8 cellular contexts compared by ENCODE assay signal in the genomic region with DNA sequence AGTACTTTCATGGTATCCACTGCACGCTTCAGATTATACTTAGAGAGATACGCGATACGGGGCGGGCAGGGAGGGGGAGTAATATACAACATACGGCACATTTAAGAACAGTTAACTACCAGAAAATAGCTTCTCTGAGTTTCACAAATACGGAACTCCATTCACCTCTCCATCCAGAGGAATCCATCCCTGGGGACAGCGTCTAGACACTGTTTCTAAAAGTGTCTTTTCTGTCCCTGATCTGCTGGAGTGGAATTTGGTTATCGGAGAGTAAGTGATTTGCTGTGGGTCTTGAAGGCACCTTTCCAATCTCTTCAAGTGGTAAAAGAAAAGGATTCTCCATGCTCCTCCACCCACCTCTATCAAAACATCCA. TPM values are rescaled to one million over a fixed set of nuclear protein-coding genes. Genes with fewer than 3 reads are reported as not detected.
DNase-seq lines count a peak whose midpoint lies in the region; ATAC-seq lines count a peak whose summit lies in the region.

No MANE protein-coding gene starts in this region.

- peaks cover 9% of the 10 kb centered on the region for H3K36me3 Mint-ChIP-seq in T-helper 1 cell treated with Interleukin-12 subunit alpha and Interleukin-12 subunit beta and Interleukin-4 antibody, amounts not matched to agents 30 μg/mL and 1 μg/mL, for 36 hours (ENCODE audit: low read depth)

- no peak overlapping the region for H2AFZ ChIP-seq in mesenchymal stem cell (ENCODE audit: low read depth, low read length)

- H3K27me3 Mint-ChIP-seq in T-helper 1 cell treated with Interleukin-12 subunit alpha and Interleukin-12 subunit beta and Interleukin-4 antibody, amounts not matched to agents 30 μg/mL and 1 μg/mL, for 36 hours (ENCODE audit: low read depth), result no peaks in the 10 kb centered on the region

- H3K4ac ChIP-seq in mesenchymal stem cell (ENCODE audit: low read depth in 1 of 2, low read length in 2 of 2), result no peak overlapping the region

- H3K4me1 ChIP-seq in mesenchymal stem cell (ENCODE audit: control insufficient read depth, insufficient read depth, low read depth, low read length), result peaks cover 3% of the 10 kb centered on the region
- H3K4me1 ChIP-seq in aorta (ENCODE audit: control insufficient read depth in 1 of 2, insufficient read depth in 2 of 2, low read length in 2 of 2), result no peaks in the 10 kb centered on the region

- no peak overlapping the region for H4K8ac ChIP-seq in mesenchymal stem cell (ENCODE audit: low read length)

- H3K9ac ChIP-seq in mesenchymal stem cell (ENCODE audit: low read length), result peak overlapping the region; percentile 92

- H3K36me3 ChIP-seq in mesenchymal stem cell (ENCODE audit: control insufficient read depth in 1 of 2, insufficient read depth in 2 of 2, low read depth in 1 of 2, low read length in 2 of 2) (peaks cover 7 to 33% of the 10 kb centered on the region in 2 experiments), aorta (ENCODE audit: control insufficient read depth in 1 of 2, insufficient read depth in 2 of 2, low read length in 1 of 2) (no peaks in the 10 kb centered on the region)

- peak overlapping the region; percentile 91 for H3K27ac Mint-ChIP-seq in T-helper 1 cell treated with Interleukin-12 subunit alpha and Interleukin-12 subunit beta and Interleukin-4 antibody, amounts not matched to agents 30 μg/mL and 1 μg/mL, for 36 hours

- no peak overlapping the region for H2BK15ac ChIP-seq in mesenchymal stem cell (ENCODE audit: low read depth, poor library complexity, severe bottlenecking)

- H3K27ac ChIP-seq in cingulate gyrus (ENCODE audit: low read depth, low read length), result peak overlapping the region; percentile 88
- peak overlapping the region; percentile 85 for H3K27ac ChIP-seq in mesenchymal stem cell (ENCODE audit: low read length, poor library complexity, severe bottlenecking)
- peak overlapping the region; percentile 10 to 41 for H3K27ac ChIP-seq in aorta (ENCODE audit: low read depth in 1 of 2, low read length in 2 of 2)

- H2BK120ac ChIP-seq in mesenchymal stem cell (ENCODE audit: low read depth, low read length), result no peak overlapping the region

- peak overlapping the region; percentile 83 to 98 for H3K4me3 ChIP-seq in mesenchymal stem cell (ENCODE audit: insufficient read depth in 1 of 2, low read depth in 1 of 2, low read length in 2 of 2)
- peak overlapping the region; percentile 43 to 79 for H3K4me3 ChIP-seq in aorta (ENCODE audit: low read length in 2 of 2)

- no peak overlapping the region for H2BK12ac ChIP-seq in mesenchymal stem cell (ENCODE audit: low read length in 2 of 2)

- no peak overlapping the region for H4K91ac ChIP-seq in mesenchymal stem cell (ENCODE audit: low read length)

- peak overlapping the region; percentile 63 for H3K4me2 ChIP-seq in mesenchymal stem cell (ENCODE audit: low read length, poor library complexity, severe bottlenecking)

- no peak overlapping the region for H2BK5ac ChIP-seq in mesenchymal stem cell (ENCODE audit: low read depth, low read length, poor library complexity, severe bottlenecking)

- 0% methylated on average over 5 of the region's 9 CpGs for WGBS in mesenchymal stem cell
- WGBS in aorta, 2 donors, result 0% methylated on average over 9 of the region's 9 CpGs

- no peak for ATAC-seq in aorta (ENCODE audit: low FRiP score)

- H2AK5ac ChIP-seq in mesenchymal stem cell (ENCODE audit: low read length, severe bottlenecking), result no peak overlapping the region

- peak overlapping the region; percentile 94 for H3K4me3 Mint-ChIP-seq in T-helper 1 cell treated with Interleukin-12 subunit alpha and Interleukin-12 subunit beta and Interleukin-4 antibody, amounts not matched to agents 30 μg/mL and 1 μg/mL, for 36 hours

- H3K9me3 ChIP-seq in mesenchymal stem cell (ENCODE audit: control insufficient read depth, low read length) (no peaks in the 10 kb centered on the region), aorta (ENCODE audit: control insufficient read depth, low read length) (no peaks in the 10 kb centered on the region)

- intact Hi-C loops in aorta (cut with DNase I), result loop anchor here (2.0 to 10.0 kb wide), 4 partner anchors 132 to 789 kb away; a partner anchor contains a TSS

- peak overlapping the region in 1 of 2 experiments; percentile 17 for H3K18ac ChIP-seq in mesenchymal stem cell (ENCODE audit: low read depth in 1 of 2, low read length in 2 of 2)

- no peaks in the 10 kb centered on the region for H3K27me3 ChIP-seq in mesenchymal stem cell (ENCODE audit: control insufficient read depth in 1 of 2, insufficient read depth in 1 of 2, low read length in 2 of 2)
- H3K27me3 ChIP-seq in aorta (ENCODE audit: control insufficient read depth in 1 of 2, insufficient read depth in 2 of 2, low read length in 1 of 2), result no peaks in the 10 kb centered on the region

- DNase-seq in T-helper 1 cell (no peak), NCI-H69 (lab: John Stamatoyannopoulos, UW) (peak; percentile 39), mesenchymal stem cell (peak; percentile 52), aorta (no peak), GM19238 (ENCODE audit: insufficient read length, low spot score) (no peak), NCI-H2081 (lab: John Stamatoyannopoulos, UW) (no peak)

- H3K23ac ChIP-seq in mesenchymal stem cell (ENCODE audit: low read length in 2 of 2), result no peak overlapping the region

- H3K9me3 Mint-ChIP-seq in T-helper 1 cell treated with Interleukin-12 subunit alpha and Interleukin-12 subunit beta and Interleukin-4 antibody, amounts not matched to agents 30 μg/mL and 1 μg/mL, for 36 hours, result no peaks in the 10 kb centered on the region

- peaks cover 15% of the 10 kb centered on the region for H3K4me1 Mint-ChIP-seq in T-helper 1 cell treated with Interleukin-12 subunit alpha and Interleukin-12 subunit beta and Interleukin-4 antibody, amounts not matched to agents 30 μg/mL and 1 μg/mL, for 36 hours (ENCODE audit: low read depth)

- H3K14ac ChIP-seq in mesenchymal stem cell (ENCODE audit: low read length in 2 of 2), result no peak overlapping the region

- H3K79me1 ChIP-seq in mesenchymal stem cell (replicated peaks; ENCODE audit: low read length, poor library complexity, severe bottlenecking), result no peaks in the 10 kb centered on the region

RNA-seq across cellular contexts. Expression of a gene that starts 0.8 kb away (rescaled TPM):
- 46.0 TPM for polyA plus RNA-seq in mesenchymal stem cell (2013, experiment 1 of 2)
- polyA plus RNA-seq in mesenchymal stem cell (2013, experiment 2 of 2), result 48.9 TPM
- total RNA-seq in aorta, result 10 to 100 TPM; 73.5 to 82.4 TPM
- 10 to 100 TPM; 17.4 to 22.6 TPM for polyA plus RNA-seq in aorta

Comparison
In these comparisons a context has a peak if more than half of its experiments do, and no peak if none do; other contexts are left out.
1. DNase-seq: peak in NCI-H69 (single experiment) and mesenchymal stem cell (single experiment); none in T-helper 1 cell (0 of 5), aorta (0 of 2), GM19238 (single experiment) and NCI-H2081 (0 of 2).
2. H3K27ac ChIP-seq: peak in every context shown above with its lines; median percentile 88 in cingulate gyrus; 85 in mesenchymal stem cell; 26 in aorta.